ENCODE assay signal across 9 cellular contexts in the genomic region with DNA sequence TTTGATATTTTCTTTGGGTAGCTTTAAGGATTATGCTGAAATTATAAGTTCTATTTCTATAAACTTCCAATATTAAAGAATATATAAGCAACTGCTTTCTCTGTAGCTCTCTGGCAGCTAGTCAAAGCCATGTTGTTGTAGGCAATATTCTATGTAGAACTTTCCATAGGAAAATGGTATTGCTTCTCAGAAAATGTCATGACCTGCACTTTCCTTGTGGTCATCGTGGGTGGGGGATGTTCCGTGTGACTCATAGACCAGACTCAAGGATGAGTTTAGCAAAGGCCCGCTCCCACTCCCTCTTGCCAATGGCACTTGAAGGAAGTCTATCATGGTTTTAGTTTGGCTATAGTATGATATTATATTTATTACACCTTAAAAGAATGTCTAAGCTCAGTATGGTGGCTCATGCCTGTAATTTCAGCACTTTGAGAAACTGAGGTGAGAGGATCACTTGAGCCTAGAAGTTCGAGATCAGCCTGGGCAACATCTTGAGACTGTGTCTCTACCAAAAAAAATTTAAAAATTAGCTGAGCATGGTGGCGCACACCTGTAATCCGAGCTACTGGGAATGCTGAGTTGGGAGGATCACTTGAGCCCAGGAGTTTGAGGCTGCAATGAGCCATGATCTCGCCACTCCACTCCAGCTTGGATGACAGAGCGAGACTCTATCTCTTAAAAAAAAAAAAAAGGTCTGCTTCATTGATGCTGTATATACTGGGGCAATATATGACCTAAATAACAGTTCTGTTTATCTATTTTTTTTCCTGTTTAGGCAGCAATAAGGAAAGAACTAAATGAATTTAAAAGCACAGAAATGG. TPM values are rescaled to one million over a fixed set of nuclear protein-coding genes. Genes with fewer than 3 reads are reported as not detected.
A peak's percentile ranks its signal among the peaks of the same experiment; 100 is the strongest.
DNase-seq lines count a peak whose midpoint lies in the region; ATAC-seq, FAIRE-seq and TF ChIP-seq lines count a peak whose summit lies in the region.
"Had no signal": no experiment of that assay in that cellular context is flagged by ENCODE, and none has a peak within 500 bp of the region (broad histone marks: within the 10 kb centered on the region; RNA-seq: fewer than 3 reads in every experiment).

No MANE protein-coding gene starts in this region.

- H3K27me3 ChIP-seq in bronchial epithelial cell (ENCODE audit: control insufficient read depth, insufficient read depth, low read length): no peaks in the 10 kb centered on the region
- H3K27me3 ChIP-seq: heart right ventricle had no signal

- TF ChIP-seq CTCF in bronchial epithelial cell (IDR thresholded peaks at IDR 0.05; ENCODE audit: insufficient read depth, low read length, severe bottlenecking): no peak

- no peak overlapping the region for H3K4me3 ChIP-seq in bronchial epithelial cell (ENCODE audit: low read depth, low read length)
- H3K4me3 ChIP-seq: heart right ventricle had no signal

- DNase-seq in activated CD4-positive, CD25-positive, alpha-beta regulatory T cell treated with anti-CD3 and anti-CD28 coated beads, Interleukin-2, amount 50 U/mL, for 16 hours (ENCODE audit: low read depth, low spot score): peak; percentile 41
- peak; percentile 21 for DNase-seq in bronchial epithelial cell (ENCODE audit: low read depth)
- DNase-seq in stimulated activated CD4-positive, alpha-beta T cell treated with anti-CD3 and anti-CD28 coated beads, Interleukin-2, amount 100 ng/mL, for 48 hours: peak; percentile 69 to 79
- no peak for DNase-seq in NCI-H345 (lab: John Stamatoyannopoulos, UW)
- no peak for DNase-seq in C1 segment of cervical spinal cord (lab: John Stamatoyannopoulos, UW)
- DNase-seq in pons (ENCODE audit: low spot score): no peak

- ATAC-seq in GM19351 (IDR thresholded peaks at IDR 0.05; ENCODE audit: unreplicated experiment): peak; percentile 60
- ATAC-seq in HG02642 (IDR thresholded peaks at IDR 0.05; ENCODE audit: poor library complexity, unreplicated experiment): no peak

- peaks cover 3% of the 10 kb centered on the region for H3K36me3 ChIP-seq in bronchial epithelial cell (ENCODE audit: control insufficient read depth, insufficient read depth, low read length)

- FAIRE-seq in bronchial epithelial cell (lab: Jason Lieb, UNC): no peak

RNA-seq across cellular contexts. Expression of a gene that starts 36.6 kb away (rescaled TPM):
- total RNA-seq in bronchial epithelial cell: 15.8 and 17.5 TPM in 2 replicates

RNA-seq across cellular contexts. Expression of a gene that starts 57.8 kb away (rescaled TPM):
- not detected in 2 replicates for total RNA-seq in bronchial epithelial cell

Comparison
In these comparisons a context has a peak if more than half of its experiments do, and no peak if none do; other contexts are left out.
1. DNase-seq: peak in activated CD4-positive, CD25-positive, alpha-beta regulatory T cell treated with anti-CD3 and anti-CD28 coated beads, Interleukin-2, amount 50 U/mL, for 16 hours (single experiment), bronchial epithelial cell (single experiment) and stimulated activated CD4-positive, alpha-beta T cell treated with anti-CD3 and anti-CD28 coated beads, Interleukin-2, amount 100 ng/mL, for 48 hours (2 of 2); none in NCI-H345 (single experiment), C1 segment of cervical spinal cord (0 of 14) and pons (single experiment).